Comparison of ENCODE assay signal across 31 cellular contexts in the genomic region with DNA sequence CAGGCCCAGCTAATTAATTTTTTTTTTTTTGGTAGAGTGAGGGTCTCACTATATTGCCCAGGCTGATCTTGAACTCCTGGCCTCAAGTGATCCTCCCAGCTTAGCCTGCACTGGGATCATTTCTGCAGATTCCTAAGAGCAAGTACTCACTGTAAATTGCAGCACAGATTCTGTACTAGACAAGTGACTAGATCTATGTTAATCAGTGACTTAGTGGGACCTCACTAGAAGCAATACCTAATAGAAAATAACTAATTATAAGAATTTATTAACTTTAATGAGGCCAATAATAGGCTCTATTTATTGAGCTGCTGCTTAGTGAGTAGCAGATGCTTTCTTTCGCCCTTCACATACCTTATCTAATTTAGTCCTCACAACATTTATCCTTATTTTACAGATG. TPM values are rescaled to one million over a fixed set of nuclear protein-coding genes. Genes with fewer than 3 reads are reported as not detected.
A peak's percentile ranks its signal among the peaks of the same experiment; 100 is the strongest.
DNase-seq lines count a peak whose midpoint lies in the region; ATAC-seq and TF ChIP-seq lines count a peak whose summit lies in the region.
"Had no signal": no experiment of that assay in that cellular context is flagged by ENCODE, and none has a peak within 500 bp of the region (broad histone marks: within the 10 kb centered on the region; RNA-seq: fewer than 3 reads in every experiment).

No MANE protein-coding gene starts in this region.

- no peak overlapping the region for H3K4me3 Mint-ChIP-seq in chondrocyte (ENCODE audit: unreplicated experiment)
- H3K4me3 Mint-ChIP-seq: activated naive CD8-positive, alpha-beta T cell; CD8-positive, alpha-beta T cell; naive thymus-derived CD4-positive, alpha-beta T cell had no signal

- H3K9me3 Mint-ChIP-seq in chondrocyte (ENCODE audit: low read depth) = no peaks in the 10 kb centered on the region
- H3K9me3 Mint-ChIP-seq: activated T-helper 2 cell treated with anti-CD3 and anti-CD28 coated beads, Interferon-gamma antibody, Interleukin-2, Interleukin-4, amounts not matched to agents 10 μg/mL and 5 μg/mL and 100 μg/mL, durations not matched to agents 14 hours and 24 hours and 36 hours; CD8-positive, alpha-beta T cell; naive thymus-derived CD4-positive, alpha-beta T cell had no signal

- peak overlapping the region; percentile 70 for H3K27ac Mint-ChIP-seq in chondrocyte (ENCODE audit: unreplicated experiment)
- H3K27ac Mint-ChIP-seq: activated naive CD8-positive, alpha-beta T cell; activated T-helper 2 cell treated with anti-CD3 and anti-CD28 coated beads, Interferon-gamma antibody, Interleukin-2, Interleukin-4, amounts not matched to agents 10 μg/mL and 5 μg/mL and 100 μg/mL, durations not matched to agents 14 hours and 24 hours and 36 hours; CD8-positive, alpha-beta T cell; naive thymus-derived CD4-positive, alpha-beta T cell had no signal

- DNase-seq in chondrocyte (ENCODE audit: low spot score) (no peak), cortex of kidney (lab: John Stamatoyannopoulos, UW) (no peak), GM19240 (ENCODE audit: insufficient read length, low spot score) (no peak), NCI-H2227 treated with DMSO at 0.1 percent for 48 hours (lab: John Stamatoyannopoulos, UW) (no peak)
- DNase-seq in stimulated activated naive CD8-positive, alpha-beta T cell treated with anti-CD3 and anti-CD28 coated beads, Interleukin-15, Interleukin-2, amounts not matched to agents 100 U/mL and 50 U/mL, for 24 hours = no peak
- DNase-seq: activated CD8-positive, alpha-beta memory T cell treated with anti-CD3 and anti-CD28 coated beads, Interleukin-2, amount 50 U/mL, for 48 hours; aorta; caudate nucleus; CD8-positive, alpha-beta T cell; DMS53; GF-D8; hypothalamus; left lung; naive thymus-derived CD4-positive, alpha-beta T cell; NCI-H2029 treated with DMSO at 0.1 percent for 48 hours; NCI-H345; nucleus accumbens; PC-9; SHP77; T-helper 9 cell; WERI-Rb-1 had no signal

- H3K4me1 Mint-ChIP-seq in chondrocyte (ENCODE audit: low read depth) = peaks cover 79% of the 10 kb centered on the region
- H3K4me1 Mint-ChIP-seq: naive thymus-derived CD4-positive, alpha-beta T cell had no signal

- H3K36me3 Mint-ChIP-seq in chondrocyte (ENCODE audit: low read depth) = no peaks in the 10 kb centered on the region
- H3K36me3 Mint-ChIP-seq: activated naive CD8-positive, alpha-beta T cell; CD8-positive, alpha-beta T cell; naive thymus-derived CD4-positive, alpha-beta T cell had no signal

- H3K27me3 Mint-ChIP-seq in chondrocyte (ENCODE audit: low read depth) = no peaks in the 10 kb centered on the region
- H3K27me3 Mint-ChIP-seq: activated naive CD8-positive, alpha-beta T cell; naive thymus-derived CD4-positive, alpha-beta T cell had no signal

- TF ChIP-seq CTCF in chondrocyte (IDR thresholded peaks at IDR 0.05) = no peak

- ATAC-seq in GM18873 (IDR thresholded peaks at IDR 0.05; ENCODE audit: low FRiP score, unreplicated experiment) (peak; percentile 35), GM21786 (IDR thresholded peaks at IDR 0.05; ENCODE audit: unreplicated experiment) (peak; percentile 38), HG03175 (IDR thresholded peaks at IDR 0.05; ENCODE audit: unreplicated experiment) (peak; percentile 68)
- ATAC-seq in stimulated activated naive CD8-positive, alpha-beta T cell treated with anti-CD3 and anti-CD28 coated beads, Interleukin-15, Interleukin-2, amounts not matched to agents 100 U/mL and 50 U/mL, for 24 hours = no peak
- ATAC-seq: A549; CD8-positive, alpha-beta T cell; HepG2; left lung; naive thymus-derived CD4-positive, alpha-beta T cell had no signal

RNA-seq across cellular contexts. Expression of a gene that starts 10.7 kb away (rescaled TPM):
- total RNA-seq in chondrocyte = 0.17 to 0.44 TPM in 2 of 3 replicates, not detected in the other
- total RNA-seq: CD8-positive, alpha-beta T cell; dermis microvascular lymphatic vessel endothelial cell; skeletal muscle tissue; temporal lobe had no signal

RNA-seq across cellular contexts. Expression of a gene that starts 11.8 kb away (rescaled TPM):
- 54.5 to 63.9 TPM (median 55.9 TPM) in 3 replicates for total RNA-seq in chondrocyte
